ENCODE assay signal across 21 cellular contexts in genomic region chr12:42187799-42188198, GRCh38.
"Had no signal": no experiment of that assay in that cellular context is flagged by ENCODE, and none has a peak within 500 bp of the region (broad histone marks: within the 10 kb centered on the region; RNA-seq: fewer than 3 reads in every experiment).

No MANE protein-coding gene starts in this region.

- H3K4me3 ChIP-seq: colonic mucosa, dorsolateral prefrontal cortex, left ventricle myocardium inferior, pancreas, right lobe of liver, smooth muscle cell, vagina had no signal

- H3K27ac ChIP-seq: colonic mucosa, dorsolateral prefrontal cortex, epithelial cell of prostate, left ventricle myocardium inferior, neutrophil, pancreas, right lobe of liver, vagina had no signal

- FAIRE-seq: pancreas, TTC549 had no signal

- DNase-seq: activated CD8-positive, alpha-beta memory T cell treated with anti-CD3 and anti-CD28 coated beads for 24 hours; activated CD8-positive, alpha-beta memory T cell treated with anti-CD3 and anti-CD28 coated beads, Interleukin-2, amount 50 U/mL, for 4 hours; activated T-cell treated with anti-CD3 and anti-CD28 coated beads, Interleukin-2, amount 50 U/mL, for 24 hours; aorta; caudate nucleus; colonic mucosa; dorsolateral prefrontal cortex; foreskin melanocyte; left ventricle myocardium inferior; midbrain; pancreas; right lobe of liver; stimulated activated CD4-positive, alpha-beta T cell treated with anti-CD3 and anti-CD28 coated beads, Interleukin-2, amount 100 ng/mL, for 48 hours; stimulated activated CD8-positive, alpha-beta memory T cell treated with anti-CD3 and anti-CD28 coated beads, Interleukin-4, amount 100 ng/mL, for 48 hours; stimulated activated naive B cell treated with anti-CD40 and anti-IgM and Interleukin-4, amounts not matched to agents 10 μg/mL and 1 μg/mL and 100 μg/mL, for 72 hours; T-helper 1 cell had no signal

- H3K36me3 ChIP-seq: colonic mucosa, pancreas had no signal

- H3K27me3 ChIP-seq: colonic mucosa, dorsolateral prefrontal cortex, neutrophil, pancreas, right lobe of liver, vagina had no signal

- H3K4me1 ChIP-seq: colonic mucosa, right lobe of liver, vagina had no signal

- H3K9me3 ChIP-seq: colonic mucosa, left ventricle myocardium inferior, neutrophil, pancreas, right lobe of liver, vagina had no signal

- H3K4me2 ChIP-seq: smooth muscle cell had no signal
